Comparison of ENCODE assay signal across 18 cellular contexts in the genomic region with DNA sequence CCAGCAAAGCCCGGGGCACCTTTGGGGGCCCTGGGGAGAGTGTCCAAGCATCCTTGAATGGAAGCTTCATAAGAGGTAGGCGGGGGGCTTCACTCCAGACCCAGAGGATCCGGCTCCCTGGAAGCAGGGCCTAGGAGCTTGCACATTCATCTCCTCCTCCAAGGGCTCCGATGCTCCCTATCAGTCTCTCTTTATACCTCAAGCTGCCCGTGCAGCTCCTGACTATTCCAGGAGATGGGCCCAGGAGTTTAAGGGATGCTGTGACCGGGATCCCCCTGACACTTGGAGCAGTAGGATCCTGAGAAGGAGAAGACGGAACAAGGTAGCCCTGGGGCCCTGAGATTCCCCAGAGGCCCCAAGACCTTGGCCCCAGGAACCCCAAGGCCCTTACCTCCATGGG. TPM values are rescaled to one million over a fixed set of nuclear protein-coding genes. Genes with fewer than 3 reads are reported as not detected.
DNase-seq lines count a peak whose midpoint lies in the region; ATAC-seq and TF ChIP-seq lines count a peak whose summit lies in the region.
"Had no signal": no experiment of that assay in that cellular context is flagged by ENCODE, and none has a peak within 500 bp of the region (broad histone marks: within the 10 kb centered on the region; RNA-seq: fewer than 3 reads in every experiment).

No MANE protein-coding gene starts in this region.

- H3K9me3 ChIP-seq in osteoblast (ENCODE audit: low read depth, low read length): no peaks in the 10 kb centered on the region
- H3K9me3 ChIP-seq: BLaER1, HAP-1 had no signal

- H3K9me3 Mint-ChIP-seq in activated naive CD4-positive, alpha-beta T cell treated with anti-CD3 and anti-CD28 coated beads, Interleukin-2, amount 10 ng/mL, durations not matched to agents 7 days and 5 days: no peaks in the 10 kb centered on the region
- no peaks in the 10 kb centered on the region for H3K9me3 Mint-ChIP-seq in activated naive CD4-positive, alpha-beta T cell treated with anti-CD3 and anti-CD28 coated beads, Interleukin-2, amount 50 U/mL, for 72 hours
- no peaks in the 10 kb centered on the region for H3K9me3 Mint-ChIP-seq in activated T-helper 17 cell treated with anti-CD3 and anti-CD28 coated beads, Interleukin-2, amount 50 U/mL, for 72 hours
- H3K9me3 Mint-ChIP-seq: CD4-positive, alpha-beta T cell; IgD-negative memory B cell had no signal

- TF ChIP-seq CTCF in osteoblast (IDR thresholded peaks at IDR 0.05; ENCODE audit: extremely low read depth, low read depth, low read length): no peak

- H3K79me2 ChIP-seq in osteoblast (ENCODE audit: insufficient read depth, low read length): no peaks in the 10 kb centered on the region

- no peak overlapping the region for H3K4me3 Mint-ChIP-seq in activated naive CD4-positive, alpha-beta T cell treated with anti-CD3 and anti-CD28 coated beads, Interleukin-2, amount 10 ng/mL, durations not matched to agents 7 days and 5 days
- no peak overlapping the region for H3K4me3 Mint-ChIP-seq in activated T-helper 17 cell treated with anti-CD3 and anti-CD28 coated beads, Interleukin-2, amount 50 U/mL, for 72 hours
- H3K4me3 Mint-ChIP-seq: CD4-positive, alpha-beta T cell; IgD-negative memory B cell had no signal

- no peaks in the 10 kb centered on the region for H3K27me3 ChIP-seq in osteoblast (ENCODE audit: insufficient read depth, low read length)
- H3K27me3 ChIP-seq: BLaER1 had no signal

- H3K4me1 Mint-ChIP-seq in activated naive CD4-positive, alpha-beta T cell treated with anti-CD3 and anti-CD28 coated beads, Interleukin-2, amount 10 ng/mL, durations not matched to agents 7 days and 5 days: peaks cover 2% of the 10 kb centered on the region
- H3K4me1 Mint-ChIP-seq in activated T-helper 17 cell treated with anti-CD3 and anti-CD28 coated beads, Interleukin-2, amount 50 U/mL, for 72 hours: no peaks in the 10 kb centered on the region

- H3K4me1 ChIP-seq in osteoblast (ENCODE audit: insufficient read depth, low read length): peaks cover 28% of the 10 kb centered on the region
- H3K4me1 ChIP-seq: HAP-1 had no signal

- no peaks in the 10 kb centered on the region for H4K20me1 ChIP-seq in osteoblast (ENCODE audit: insufficient read depth, low read length)
- H4K20me1 ChIP-seq: BLaER1 had no signal

- no peak overlapping the region for H3K4me3 ChIP-seq in osteoblast (ENCODE audit: insufficient read depth, low read length)
- H3K4me3 ChIP-seq: BLaER1, GM12878, HAP-1 had no signal

- no peak overlapping the region for H3K4me2 ChIP-seq in osteoblast (ENCODE audit: insufficient read depth, low read length)

- CTCF ChIA-PET in activated naive CD4-positive, alpha-beta T cell treated with anti-CD3 and anti-CD28 coated beads, Interleukin-2, amount 10 ng/mL, durations not matched to agents 7 days and 5 days (lab: Charles Lee): interaction anchor here (0.9 kb wide), 1 partner anchor 11 kb away, joined by 3 read pairs; no protein-coding TSS in a partner anchor

- H2AFZ ChIP-seq in osteoblast (ENCODE audit: low read length): no peak overlapping the region

- no peak overlapping the region for H3K27ac Mint-ChIP-seq in activated naive CD4-positive, alpha-beta T cell treated with anti-CD3 and anti-CD28 coated beads, Interleukin-2, amount 10 ng/mL, durations not matched to agents 7 days and 5 days
- no peak overlapping the region for H3K27ac Mint-ChIP-seq in activated naive CD4-positive, alpha-beta T cell treated with anti-CD3 and anti-CD28 coated beads, Interleukin-2, amount 50 U/mL, for 72 hours
- H3K27ac Mint-ChIP-seq in activated T-helper 17 cell treated with anti-CD3 and anti-CD28 coated beads, Interleukin-2, amount 50 U/mL, for 72 hours: peak overlapping the region; percentile 45
- H3K27ac Mint-ChIP-seq: CD4-positive, alpha-beta T cell had no signal

- peak; percentile 2 for DNase-seq in activated naive CD4-positive, alpha-beta T cell treated with anti-CD3 and anti-CD28 coated beads, Interleukin-2, amount 10 ng/mL, durations not matched to agents 7 days and 5 days
- no peak for DNase-seq in activated naive CD4-positive, alpha-beta T cell treated with anti-CD3 and anti-CD28 coated beads, Interleukin-2, amount 50 U/mL, for 72 hours (ENCODE audit: low spot score in 2 of 2)
- peak; percentile 60 for DNase-seq in osteoblast (ENCODE audit: insufficient read length, low spot score, missing footprints)
- DNase-seq in effector CD8-positive, alpha-beta T cell (lab: John Stamatoyannopoulos, UW): no peak
- DNase-seq: CD4-positive, alpha-beta T cell; DMS79; GOT3; KG1 had no signal

- H3K36me3 ChIP-seq in osteoblast (ENCODE audit: insufficient read depth, low read length): peaks cover 4% of the 10 kb centered on the region

- H3K36me3 Mint-ChIP-seq in activated naive CD4-positive, alpha-beta T cell treated with anti-CD3 and anti-CD28 coated beads, Interleukin-2, amount 10 ng/mL, durations not matched to agents 7 days and 5 days: no peaks in the 10 kb centered on the region
- H3K36me3 Mint-ChIP-seq in activated naive CD4-positive, alpha-beta T cell treated with anti-CD3 and anti-CD28 coated beads, Interleukin-2, amount 50 U/mL, for 72 hours: no peaks in the 10 kb centered on the region
- H3K36me3 Mint-ChIP-seq in activated T-helper 17 cell treated with anti-CD3 and anti-CD28 coated beads, Interleukin-2, amount 50 U/mL, for 72 hours (ENCODE audit: low read depth): no peaks in the 10 kb centered on the region
- H3K36me3 Mint-ChIP-seq: IgD-negative memory B cell had no signal

- no peak for ATAC-seq in activated naive CD4-positive, alpha-beta T cell treated with anti-CD3 and anti-CD28 coated beads, Interleukin-2, amount 50 U/mL, for 72 hours
- no peak for ATAC-seq in activated T-helper 17 cell treated with anti-CD3 and anti-CD28 coated beads, Interleukin-2, amount 50 U/mL, for 72 hours (replicated peaks)
- ATAC-seq in GM18505 (IDR thresholded peaks at IDR 0.05; ENCODE audit: unreplicated experiment): no peak
- no peak for ATAC-seq in GM21825 (IDR thresholded peaks at IDR 0.05; ENCODE audit: unreplicated experiment)
- ATAC-seq: GM12878 had no signal

- no peak for TF ChIP-seq POLR2A in GM18505 (IDR thresholded peaks at IDR 0.05; ENCODE audit: borderline replicate concordance, extremely low read depth, insufficient read depth, insufficient read length)

- peaks cover 26% of the 10 kb centered on the region for H3K27me3 Mint-ChIP-seq in activated naive CD4-positive, alpha-beta T cell treated with anti-CD3 and anti-CD28 coated beads, Interleukin-2, amount 10 ng/mL, durations not matched to agents 7 days and 5 days
- H3K27me3 Mint-ChIP-seq in activated T-helper 17 cell treated with anti-CD3 and anti-CD28 coated beads, Interleukin-2, amount 50 U/mL, for 72 hours: no peaks in the 10 kb centered on the region
- H3K27me3 Mint-ChIP-seq: CD4-positive, alpha-beta T cell had no signal

- H3K27ac ChIP-seq in osteoblast (ENCODE audit: low read depth, low read length): no peak overlapping the region
- H3K27ac ChIP-seq: 22Rv1 had no signal

RNA-seq across cellular contexts. Expression of a gene that starts 25.9 kb away (rescaled TPM):
- total RNA-seq in activated naive CD4-positive, alpha-beta T cell treated with anti-CD3 and anti-CD28 coated beads, Interleukin-2, amount 50 U/mL, for 72 hours: 1 to 10 TPM in 1 of 2 donors, not detected in 1; 5.2 TPM
- total RNA-seq in activated T-helper 17 cell treated with anti-CD3 and anti-CD28 coated beads, Interleukin-2, amount 50 U/mL, for 72 hours: 1 to 10 TPM in 1 of 2 donors, under 1 TPM in 1; 0.87 to 2.8 TPM
- total RNA-seq in osteoblast: 0.36 and 0.88 TPM in 2 replicates
- total RNA-seq: A673, HT-29 had no signal

RNA-seq across cellular contexts. Expression of a gene that starts 59.9 kb away (rescaled TPM):
- total RNA-seq in activated naive CD4-positive, alpha-beta T cell treated with anti-CD3 and anti-CD28 coated beads, Interleukin-2, amount 50 U/mL, for 72 hours: 10 to 100 TPM; 19.9 to 40.8 TPM
- total RNA-seq in activated T-helper 17 cell treated with anti-CD3 and anti-CD28 coated beads, Interleukin-2, amount 50 U/mL, for 72 hours: 10 to 100 TPM; 28.2 to 42.6 TPM
- total RNA-seq in osteoblast: 49.8 and 54.3 TPM in 2 replicates

Comparison
In these comparisons a context has a peak if more than half of its experiments do, and no peak if none do; other contexts are left out.
1. DNase-seq: peak in activated naive CD4-positive, alpha-beta T cell treated with anti-CD3 and anti-CD28 coated beads, Interleukin-2, amount 10 ng/mL, durations not matched to agents 7 days and 5 days (single experiment) and osteoblast (single experiment); none in activated naive CD4-positive, alpha-beta T cell treated with anti-CD3 and anti-CD28 coated beads, Interleukin-2, amount 50 U/mL, for 72 hours (0 of 2) and effector CD8-positive, alpha-beta T cell (single experiment).